Comparison of ENCODE assay signal across 2 cellular contexts in genomic region chr11:73218106-73218829, GRCh38.
TF ChIP-seq lines count a peak whose summit lies in the region.

Gene P2RY2 (plus strand): TSS chr11:73218281. CDS start chr11:73234160, 15,879 bp downstream.

TF ChIP-seq in HEK293, 187 proteins besides CTCF, POLR2A, EP300 and RAD21 (continued from another document and continues in another):
- TF ChIP-seq ZBTB11 (tag by site-specific recombination; conservative IDR thresholded peaks at IDR 0.05; ENCODE audit: low read depth) (no peak), KLF17 (tag by site-specific recombination; IDR thresholded peaks at IDR 0.05) (0 out of 2 replicates have a peak, but pooled peaks have one; percentile 26), ZNF585B (tag by site-specific recombination; IDR thresholded peaks at IDR 0.05) (no peak), FEZF1 (tag by site-specific recombination; IDR thresholded peaks at IDR 0.05) (no peak), ZNF18 (tag by site-specific recombination; IDR thresholded peaks at IDR 0.05) (no peak), HOXA7 (CRISPR knock-in tag; IDR thresholded peaks at IDR 0.05; ENCODE audit: borderline replicate concordance) (no peak), KLF9 (tag by site-specific recombination; IDR thresholded peaks at IDR 0.05; ENCODE audit: low read depth) (peak; percentile 56; the same call in 1 of the 2 replicates), ZBTB7A (tag by site-specific recombination; IDR thresholded peaks at IDR 0.05; ENCODE audit: low read depth) (no peak), ZNF830 (tag by site-specific recombination; IDR thresholded peaks at IDR 0.05; ENCODE audit: low read depth) (no peak), ZNF157 (tag by site-specific recombination; IDR thresholded peaks at IDR 0.05) (no peak), HIC1 (tag by site-specific recombination; IDR thresholded peaks at IDR 0.05) (peak; percentile 78; the same call in 1 of the 2 replicates), KLF16 (tag by site-specific recombination; IDR thresholded peaks at IDR 0.05) (0 out of 2 replicates have a peak, but pooled peaks have one; percentile 39), RBAK (tag by site-specific recombination; IDR thresholded peaks at IDR 0.05) (no peak), ZNF239 (tag by site-specific recombination; IDR thresholded peaks at IDR 0.05) (no peak), GLIS2 (tag by site-specific recombination; IDR thresholded peaks at IDR 0.05) (peak; percentile 78), ZNF768 (tag by site-specific recombination; IDR thresholded peaks at IDR 0.05) (no peak), ZNF184 (tag by site-specific recombination; IDR thresholded peaks at IDR 0.05) (no peak), MYNN (tag by site-specific recombination; IDR thresholded peaks at IDR 0.05; ENCODE audit: borderline replicate concordance) (no peak), ZNF600 (tag by site-specific recombination; IDR thresholded peaks at IDR 0.05) (peak; percentile 70), ZNF404 (tag by site-specific recombination; IDR thresholded peaks at IDR 0.05) (no peak), ZNF561 (tag by site-specific recombination; IDR thresholded peaks at IDR 0.05; ENCODE audit: borderline replicate concordance) (no peak), BCL11B (tag by site-specific recombination; IDR thresholded peaks at IDR 0.05; ENCODE audit: low read depth) (no peak), ZBTB17 (tag by site-specific recombination; IDR thresholded peaks at IDR 0.05) (0 out of 2 replicates have a peak, but pooled peaks have one; percentile 20), ZNF660 (tag by site-specific recombination; IDR thresholded peaks at IDR 0.05) (no peak), ZIC2 (tag by site-specific recombination; IDR thresholded peaks at IDR 0.05) (no peak)

TF ChIP-seq in HepG2, 621 proteins besides CTCF, POLR2A, EP300 and RAD21 (continued from another document and continues in another):
- TF ChIP-seq ZNF784 (CRISPR knock-in tag; IDR thresholded peaks at IDR 0.05; ENCODE audit: borderline replicate concordance): peak; percentile 56; the same call in 1 of the 2 replicates
- TF ChIP-seq ZNF713 (CRISPR knock-in tag; IDR thresholded peaks at IDR 0.05): no peak
- no peak for TF ChIP-seq GTF3A (CRISPR knock-in tag; conservative IDR thresholded peaks at IDR 0.05)
- peak; percentile 73 for TF ChIP-seq ZNF547 (CRISPR knock-in tag; IDR thresholded peaks at IDR 0.05)
- TF ChIP-seq PHF20 (CRISPR knock-in tag; IDR thresholded peaks at IDR 0.05): no peak
- TF ChIP-seq MTERF4 (CRISPR knock-in tag; IDR thresholded peaks at IDR 0.05): peak; percentile 57; the same call in 1 of the 2 replicates
- 0 out of 2 replicates have a peak, but pooled peaks have one; percentile 48 for TF ChIP-seq ZSCAN31 (CRISPR knock-in tag; IDR thresholded peaks at IDR 0.05; ENCODE audit: low read depth)
- peak; percentile 67; the same call in 1 of the 2 replicates for TF ChIP-seq BORCS8-MEF2B (CRISPR knock-in tag; IDR thresholded peaks at IDR 0.05)
- peak; percentile 32 for TF ChIP-seq HNF1B (CRISPR knock-in tag; IDR thresholded peaks at IDR 0.05)
- TF ChIP-seq SNAPC4 (CRISPR knock-in tag; IDR thresholded peaks at IDR 0.05): no peak
- 0 out of 2 replicates have a peak, but pooled peaks have one; percentile 5 for TF ChIP-seq ETV5 (CRISPR knock-in tag; IDR thresholded peaks at IDR 0.05; ENCODE audit: borderline replicate concordance)
- peak; percentile 90 for TF ChIP-seq ZNF563 (CRISPR knock-in tag; IDR thresholded peaks at IDR 0.05)
- no peak for TF ChIP-seq CBX2 (IDR thresholded peaks at IDR 0.05; ENCODE audit: low read depth, low read length)
- TF ChIP-seq CBX2 (CRISPR knock-in tag; IDR thresholded peaks at IDR 0.05; ENCODE audit: low read depth): no peak
- peak; percentile 54 for TF ChIP-seq MED1 (CRISPR knock-in tag; IDR thresholded peaks at IDR 0.05)
- no peak for TF ChIP-seq GLMP (CRISPR knock-in tag; IDR thresholded peaks at IDR 0.05; ENCODE audit: borderline replicate concordance)
- no peak for TF ChIP-seq ZNF280D (CRISPR knock-in tag; IDR thresholded peaks at IDR 0.05)
- 0 out of 2 replicates have a peak, but pooled peaks have one; percentile 51 for TF ChIP-seq KDM3A (CRISPR knock-in tag; IDR thresholded peaks at IDR 0.05; ENCODE audit: low read depth)
- TF ChIP-seq SRSF1 (optimal IDR thresholded peaks at IDR 0.05; ENCODE audit: low read depth, low read length): no peak
- no peak for TF ChIP-seq DR1 (CRISPR knock-in tag; IDR thresholded peaks at IDR 0.05)
- TF ChIP-seq ZNF552 (CRISPR knock-in tag; IDR thresholded peaks at IDR 0.05; ENCODE audit: borderline replicate concordance): 0 out of 2 replicates have a peak, but pooled peaks have one; percentile 60
- 0 out of 2 replicates have a peak, but pooled peaks have one; percentile 26 for TF ChIP-seq PCBP1 (IDR thresholded peaks at IDR 0.05; ENCODE audit: borderline replicate concordance, low read depth, low read length)
- no peak for TF ChIP-seq CC2D1A (CRISPR knock-in tag; IDR thresholded peaks at IDR 0.05)
- peak; percentile 79 for TF ChIP-seq ZFY (CRISPR knock-in tag; IDR thresholded peaks at IDR 0.05)
- TF ChIP-seq LCORL (IDR thresholded peaks at IDR 0.05): no peak
- TF ChIP-seq LCORL (CRISPR knock-in tag; IDR thresholded peaks at IDR 0.05): peak; percentile 76; the same call in 1 of the 2 replicates
- TF ChIP-seq CHD4 (IDR thresholded peaks at IDR 0.05; ENCODE audit: borderline replicate concordance, low read length): no peak
- TF ChIP-seq ZNF788 (CRISPR knock-in tag; IDR thresholded peaks at IDR 0.05; ENCODE audit: borderline replicate concordance): peak; percentile 51; the same call in 1 of the 2 replicates
- TF ChIP-seq NKX3-1 (CRISPR knock-in tag; IDR thresholded peaks at IDR 0.05): peak; percentile 59; the same call in 1 of the 2 replicates
- no peak for TF ChIP-seq NBN (conservative IDR thresholded peaks at IDR 0.05)
- TF ChIP-seq ZNF883 (CRISPR knock-in tag; IDR thresholded peaks at IDR 0.05; ENCODE audit: not compliant biosample characterization): peak; percentile 85
- no peak for TF ChIP-seq NFIB (CRISPR knock-in tag; IDR thresholded peaks at IDR 0.05; ENCODE audit: borderline replicate concordance)
- TF ChIP-seq ZNF670 (CRISPR knock-in tag; IDR thresholded peaks at IDR 0.05; ENCODE audit: borderline replicate concordance): no peak
- 0 out of 2 replicates have a peak, but pooled peaks have one; percentile 50 for TF ChIP-seq MXD4 (CRISPR knock-in tag; IDR thresholded peaks at IDR 0.05)
- TF ChIP-seq JUN (CRISPR knock-in tag; IDR thresholded peaks at IDR 0.05): no peak
- no peak for TF ChIP-seq SIX1 (CRISPR knock-in tag; IDR thresholded peaks at IDR 0.05; ENCODE audit: borderline replicate concordance)
- TF ChIP-seq ZBTB46 (CRISPR knock-in tag; IDR thresholded peaks at IDR 0.05; ENCODE audit: borderline replicate concordance): no peak
- TF ChIP-seq HES4 (CRISPR knock-in tag; IDR thresholded peaks at IDR 0.05; ENCODE audit: borderline replicate concordance): peak; percentile 51; the same call in 1 of the 2 replicates
- peak; percentile 65 for TF ChIP-seq RXRA (CRISPR knock-in tag; IDR thresholded peaks at IDR 0.05)
- TF ChIP-seq MAZ (IDR thresholded peaks at IDR 0.05; ENCODE audit: borderline replicate concordance, low read depth, low read length): 0 out of 2 replicates have a peak, but pooled peaks have one; percentile 20
- no peak for TF ChIP-seq MAZ (CRISPR knock-in tag; IDR thresholded peaks at IDR 0.05; ENCODE audit: low read depth)
